2 cellular contexts compared by ENCODE assay signal in the genomic region with DNA sequence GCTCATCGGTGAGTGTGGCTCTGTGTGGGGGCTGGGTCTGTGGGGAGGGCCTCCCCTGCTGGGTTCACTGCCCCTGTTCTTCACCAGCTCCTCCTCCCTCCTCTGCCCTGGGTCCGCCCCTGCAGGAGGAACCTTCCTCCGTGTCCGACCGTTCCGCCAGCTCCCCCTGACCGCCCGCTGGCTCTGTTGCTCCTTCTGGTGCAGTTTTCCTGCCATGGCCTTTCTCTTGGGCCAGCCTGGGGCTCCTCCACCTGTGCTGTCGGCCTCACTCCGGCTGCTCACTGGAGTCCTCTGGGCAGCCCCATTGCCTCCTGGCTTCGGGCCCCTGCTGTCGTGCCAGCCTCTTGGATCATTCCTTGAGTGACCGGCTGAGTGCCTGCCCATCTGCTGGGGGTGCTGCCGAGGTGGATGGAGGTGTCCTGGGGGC.
TF ChIP-seq lines count a peak whose summit lies in the region.

No MANE protein-coding gene starts in this region.

TF ChIP-seq in HepG2, 621 proteins besides CTCF, POLR2A, EP300 and RAD21:
- TF ChIP-seq JDP2 (CRISPR knock-in tag; IDR thresholded peaks at IDR 0.05; ENCODE audit: borderline replicate concordance) (no peak), CREB1 (IDR thresholded peaks at IDR 0.05) (no peak), CREB1 (CRISPR knock-in tag; IDR thresholded peaks at IDR 0.05) (no peak), NPAS2 (CRISPR knock-in tag; IDR thresholded peaks at IDR 0.05; ENCODE audit: borderline replicate concordance) (no peak), SMAD3 (CRISPR knock-in tag; IDR thresholded peaks at IDR 0.05) (no peak), ZNF557 (CRISPR knock-in tag; IDR thresholded peaks at IDR 0.05) (no peak), SMYD3 (CRISPR knock-in tag; IDR thresholded peaks at IDR 0.05) (no peak), ASH2L (IDR thresholded peaks at IDR 0.05; ENCODE audit: insufficient read length, low read depth, low read length) (no peak), ZNF543 (CRISPR knock-in tag; IDR thresholded peaks at IDR 0.05) (no peak), SNAI1 (CRISPR knock-in tag; IDR thresholded peaks at IDR 0.05; ENCODE audit: borderline replicate concordance) (no peak)
TF ChIP-seq in HepG2: peak in this region for 0.

TF ChIP-seq in SK-N-SH, 30 proteins besides CTCF, POLR2A, EP300 and RAD21:
- TF ChIP-seq TCF12 (IDR thresholded peaks at IDR 0.05): no peak
- no peak for TF ChIP-seq YY1 (IDR thresholded peaks at IDR 0.05; ENCODE audit: low read depth)
- TF ChIP-seq CHD2 (IDR thresholded peaks at IDR 0.05; ENCODE audit: low read length, partially characterized antibody): no peak
- no peak for TF ChIP-seq RXRA (IDR thresholded peaks at IDR 0.05; ENCODE audit: borderline replicate concordance, low read depth)
- TF ChIP-seq, protein P1, sequence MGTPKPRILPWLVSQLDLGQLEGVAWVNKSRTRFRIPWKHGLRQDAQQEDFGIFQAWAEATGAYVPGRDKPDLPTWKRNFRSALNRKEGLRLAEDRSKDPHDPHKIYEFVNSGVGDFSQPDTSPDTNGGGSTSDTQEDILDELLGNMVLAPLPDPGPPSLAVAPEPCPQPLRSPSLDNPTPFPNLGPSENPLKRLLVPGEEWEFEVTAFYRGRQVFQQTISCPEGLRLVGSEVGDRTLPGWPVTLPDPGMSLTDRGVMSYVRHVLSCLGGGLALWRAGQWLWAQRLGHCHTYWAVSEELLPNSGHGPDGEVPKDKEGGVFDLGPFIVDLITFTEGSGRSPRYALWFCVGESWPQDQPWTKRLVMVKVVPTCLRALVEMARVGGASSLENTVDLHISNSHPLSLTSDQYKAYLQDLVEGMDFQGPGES (IDR thresholded peaks at IDR 0.05; ENCODE audit: low read depth, low read length): no peak
- TF ChIP-seq, protein P2, sequence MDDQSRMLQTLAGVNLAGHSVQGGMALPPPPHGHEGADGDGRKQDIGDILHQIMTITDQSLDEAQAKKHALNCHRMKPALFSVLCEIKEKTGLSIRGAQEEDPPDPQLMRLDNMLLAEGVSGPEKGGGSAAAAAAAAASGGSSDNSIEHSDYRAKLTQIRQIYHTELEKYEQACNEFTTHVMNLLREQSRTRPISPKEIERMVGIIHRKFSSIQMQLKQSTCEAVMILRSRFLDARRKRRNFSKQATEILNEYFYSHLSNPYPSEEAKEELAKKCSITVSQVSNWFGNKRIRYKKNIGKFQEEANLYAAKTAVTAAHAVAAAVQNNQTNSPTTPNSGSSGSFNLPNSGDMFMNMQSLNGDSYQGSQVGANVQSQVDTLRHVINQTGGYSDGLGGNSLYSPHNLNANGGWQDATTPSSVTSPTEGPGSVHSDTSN (IDR thresholded peaks at IDR 0.05): no peak
- TF ChIP-seq RFX5 (IDR thresholded peaks at IDR 0.05; ENCODE audit: low read length): no peak
- no peak for TF ChIP-seq GABPA (IDR thresholded peaks at IDR 0.05; ENCODE audit: low read depth)
- TF ChIP-seq, protein P3, sequence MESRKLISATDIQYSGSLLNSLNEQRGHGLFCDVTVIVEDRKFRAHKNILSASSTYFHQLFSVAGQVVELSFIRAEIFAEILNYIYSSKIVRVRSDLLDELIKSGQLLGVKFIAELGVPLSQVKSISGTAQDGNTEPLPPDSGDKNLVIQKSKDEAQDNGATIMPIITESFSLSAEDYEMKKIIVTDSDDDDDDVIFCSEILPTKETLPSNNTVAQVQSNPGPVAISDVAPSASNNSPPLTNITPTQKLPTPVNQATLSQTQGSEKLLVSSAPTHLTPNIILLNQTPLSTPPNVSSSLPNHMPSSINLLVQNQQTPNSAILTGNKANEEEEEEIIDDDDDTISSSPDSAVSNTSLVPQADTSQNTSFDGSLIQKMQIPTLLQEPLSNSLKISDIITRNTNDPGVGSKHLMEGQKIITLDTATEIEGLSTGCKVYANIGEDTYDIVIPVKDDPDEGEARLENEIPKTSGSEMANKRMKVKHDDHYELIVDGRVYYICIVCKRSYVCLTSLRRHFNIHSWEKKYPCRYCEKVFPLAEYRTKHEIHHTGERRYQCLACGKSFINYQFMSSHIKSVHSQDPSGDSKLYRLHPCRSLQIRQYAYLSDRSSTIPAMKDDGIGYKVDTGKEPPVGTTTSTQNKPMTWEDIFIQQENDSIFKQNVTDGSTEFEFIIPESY (IDR thresholded peaks at IDR 0.05; ENCODE audit: borderline replicate concordance, low read depth): no peak
- TF ChIP-seq FOXJ3 (CRISPR knock-in tag; IDR thresholded peaks at IDR 0.05): no peak
- no peak for TF ChIP-seq GATA2 (CRISPR knock-in tag; IDR thresholded peaks at IDR 0.05)
- TF ChIP-seq EZH2phosphoT487 (IDR thresholded peaks at IDR 0.05; ENCODE audit: borderline replicate concordance, low read depth): no peak
- no peak for TF ChIP-seq TAF1 (IDR thresholded peaks at IDR 0.05; ENCODE audit: borderline replicate concordance, low read depth, low read length)
- TF ChIP-seq MEF2A (IDR thresholded peaks at IDR 0.05; ENCODE audit: borderline replicate concordance, low read depth): no peak
- TF ChIP-seq, protein P4, sequence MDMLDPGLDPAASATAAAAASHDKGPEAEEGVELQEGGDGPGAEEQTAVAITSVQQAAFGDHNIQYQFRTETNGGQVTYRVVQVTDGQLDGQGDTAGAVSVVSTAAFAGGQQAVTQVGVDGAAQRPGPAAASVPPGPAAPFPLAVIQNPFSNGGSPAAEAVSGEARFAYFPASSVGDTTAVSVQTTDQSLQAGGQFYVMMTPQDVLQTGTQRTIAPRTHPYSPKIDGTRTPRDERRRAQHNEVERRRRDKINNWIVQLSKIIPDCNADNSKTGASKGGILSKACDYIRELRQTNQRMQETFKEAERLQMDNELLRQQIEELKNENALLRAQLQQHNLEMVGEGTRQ (IDR thresholded peaks at IDR 0.05; ENCODE audit: borderline replicate concordance, low read depth, low read length): no peak
- TF ChIP-seq RCOR1 (IDR thresholded peaks at IDR 0.05; ENCODE audit: low read length): no peak
- no peak for TF ChIP-seq FOXM1 (IDR thresholded peaks at IDR 0.05; ENCODE audit: low read depth)
- TF ChIP-seq NRF1 (IDR thresholded peaks at IDR 0.05; ENCODE audit: low read depth, low read length): no peak
- no peak for TF ChIP-seq MXI1 (IDR thresholded peaks at IDR 0.05; ENCODE audit: low read depth, low read length)
- no peak for TF ChIP-seq SMC3 (IDR thresholded peaks at IDR 0.05; ENCODE audit: low read depth, low read length)
